Comparison of ENCODE assay signal across 8 cellular contexts in genomic region chr17:50147841-50148225, GRCh38. TPM values are rescaled to one million over a fixed set of nuclear protein-coding genes. Genes with fewer than 3 reads are reported as not detected.
DNase-seq lines count a peak whose midpoint lies in the region; ATAC-seq, FAIRE-seq and TF ChIP-seq lines count a peak whose summit lies in the region.

No MANE protein-coding gene starts in this region.

- H3K9me3 Mint-ChIP-seq in activated B cell treated with CpG ODN at 0.5 μM for 24 hours: no peaks in the 10 kb centered on the region

- peaks cover 57% of the 10 kb centered on the region for H3K4me1 Mint-ChIP-seq in activated B cell treated with CpG ODN at 0.5 μM for 24 hours

- FAIRE-seq in GM19239 (lab: Jason Lieb, UNC): peak; percentile 49

- peak overlapping the region; percentile 96 for H3K27ac Mint-ChIP-seq in activated B cell treated with CpG ODN at 0.5 μM for 24 hours

- CTCF ChIA-PET in activated B cell treated with CpG ODN at 0.5 μM for 24 hours (lab: Charles Lee): interaction anchor here (0.7 to 7.2 kb wide), 9 partner anchors 7 to 54 kb away, joined by 3 to 64 read pairs (median 4); partner anchors contain the start of gene PDK2

- POLR2A ChIA-PET in activated B cell treated with CpG ODN at 0.5 μM for 24 hours (lab: Charles Lee): interaction anchor here (0.6 to 7.1 kb wide), 20 partner anchors 8 to 1166 kb away, joined by 3 to 82 read pairs (median 6); partner anchors contain the start of genes FAM117A, LRRC59, PDK2 and SAMD14

- no peaks in the 10 kb centered on the region for H3K27me3 Mint-ChIP-seq in activated B cell treated with CpG ODN at 0.5 μM for 24 hours

- H3K4me3 ChIP-seq in skin epidermis: peak overlapping the region; percentile 68 to 92 (median 85)

- no peak for TF ChIP-seq CTCF in activated B cell treated with CpG ODN at 0.5 μM for 24 hours (IDR thresholded peaks at IDR 0.05)

- intact Hi-C loops in activated B cell treated with CpG ODN at 0.5 μM for 24 hours (cut with micrococcal nuclease) (loop anchor here (1.0 to 10.0 kb wide), 5 partner anchors 8 to 383 kb away; partner anchors contain the start of genes FAM117A and SAMD14), left ventricle myocardium superior (cut with micrococcal nuclease) (no loop called here)

- H3K27ac ChIP-seq in skin epidermis: peak overlapping the region in 20 of 21 experiments; percentile 65 to 99 (median 94)

- DNase-seq in GM19239 (ENCODE audit: insufficient read length, low spot score) (no peak), activated B cell treated with CpG ODN at 0.5 μM for 24 hours (no peak), left ventricle myocardium superior (peak; percentile 67), NCI-H1105 treated with DMSO at 0.1 percent for 48 hours (lab: John Stamatoyannopoulos, UW) (no peak), NCI-H187 treated with DMSO at 0.1 percent for 48 hours (lab: John Stamatoyannopoulos, UW) (no peak)
- DNase-seq in effector CD4-positive, alpha-beta T cell: no peak

- peak overlapping the region; percentile 100 for H3K4me3 Mint-ChIP-seq in activated B cell treated with CpG ODN at 0.5 μM for 24 hours

- peak; percentile 4 for ATAC-seq in activated B cell treated with CpG ODN at 0.5 μM for 24 hours (ENCODE audit: low read depth)
- peak; percentile 16 for ATAC-seq in left ventricle myocardium superior
- no peak for ATAC-seq in HG03108 (IDR thresholded peaks at IDR 0.05; ENCODE audit: unreplicated experiment)

- peaks cover 69% of the 10 kb centered on the region for H3K36me3 Mint-ChIP-seq in activated B cell treated with CpG ODN at 0.5 μM for 24 hours (ENCODE audit: low read depth)

RNA-seq across cellular contexts. Expression of gene PPP1R9B, which starts 2.6 kb away (rescaled TPM):
- total RNA-seq in activated B cell treated with CpG ODN at 0.5 μM for 24 hours (300 and 313 TPM in 2 replicates), left ventricle myocardium superior (37.6 TPM)

RNA-seq across cellular contexts. Expression of gene SAMD14, which starts 17.9 kb away (rescaled TPM):
- total RNA-seq in activated B cell treated with CpG ODN at 0.5 μM for 24 hours: 4.7 and 4.9 TPM in 2 replicates
- 1.2 TPM for total RNA-seq in left ventricle myocardium superior

RNA-seq across cellular contexts. Expression of gene SGCA, which starts 18.0 kb away (rescaled TPM):
- total RNA-seq in activated B cell treated with CpG ODN at 0.5 μM for 24 hours: 1.7 and 2.2 TPM in 2 replicates
- total RNA-seq in left ventricle myocardium superior: 155 TPM

RNA-seq across cellular contexts. Expression of gene PDK2, which starts 52.7 kb away (rescaled TPM):
- total RNA-seq in activated B cell treated with CpG ODN at 0.5 μM for 24 hours: 15.9 and 16.2 TPM in 2 replicates
- 277 TPM for total RNA-seq in left ventricle myocardium superior

RNA-seq across cellular contexts. Expression of gene COL1A1, which starts 53.6 kb away (rescaled TPM):
- total RNA-seq in activated B cell treated with CpG ODN at 0.5 μM for 24 hours (8.8 and 9.2 TPM in 2 replicates), left ventricle myocardium superior (26.8 TPM)

Comparison
In these comparisons a context has a peak if more than half of its experiments do, and no peak if none do; other contexts are left out.
1. RNA of gene SGCA, which starts 18.0 kb away (total RNA-seq): 155 TPM in left ventricle myocardium superior (single experiment); 1.7 to 2.2 TPM in activated B cell treated with CpG ODN at 0.5 μM for 24 hours; every median in the first group is over 10 times any median in the second.